10 cellular contexts compared by ENCODE assay signal in the genomic region with DNA sequence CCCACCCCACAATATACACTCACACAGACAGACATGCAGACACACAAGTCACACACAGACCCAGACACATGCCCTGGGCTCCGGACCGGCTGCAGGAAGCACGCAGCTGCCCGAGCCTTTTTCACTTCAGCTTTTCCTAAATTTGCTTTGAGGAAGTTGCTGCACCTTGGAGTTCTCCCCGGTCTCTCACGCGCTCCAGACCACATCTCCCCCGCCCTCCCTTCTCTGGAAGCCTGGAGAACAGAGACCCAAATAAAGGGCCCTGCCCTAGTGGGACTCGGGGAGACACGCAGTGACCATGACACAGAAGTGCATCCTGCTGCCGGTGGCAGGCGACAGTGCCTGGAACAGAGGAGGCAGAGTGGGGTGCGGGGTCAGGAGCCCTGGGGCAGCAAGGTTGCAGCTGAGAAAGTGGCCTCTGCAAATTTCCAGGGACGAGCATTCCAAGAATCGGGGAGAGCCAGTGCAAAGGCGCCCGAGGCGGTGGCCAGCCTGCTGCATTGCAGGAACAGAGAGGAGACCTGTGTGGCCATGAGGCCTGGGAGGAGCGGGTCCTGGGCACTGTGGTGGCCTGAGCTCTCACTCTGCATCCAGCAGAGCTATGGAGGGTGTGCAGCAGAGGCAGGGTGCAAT. TPM values are rescaled to one million over a fixed set of nuclear protein-coding genes. Genes with fewer than 3 reads are reported as not detected.
DNase-seq lines count a peak whose midpoint lies in the region; ATAC-seq and TF ChIP-seq lines count a peak whose summit lies in the region.
"Had no signal": no experiment of that assay in that cellular context is flagged by ENCODE, and none has a peak within 500 bp of the region (broad histone marks: within the 10 kb centered on the region; RNA-seq: fewer than 3 reads in every experiment).

No MANE protein-coding gene starts in this region.

- intact Hi-C loops in sciatic nerve (cut with DNase I): no loop called here

- 0 out of 3 replicates have a peak, but pooled peaks have one; percentile 21 for TF ChIP-seq CTCF in GM12872 (IDR thresholded peaks at IDR 0.05; ENCODE audit: insufficient read depth, low read depth, low read length)

- DNase-seq in SKM-1 (lab: John Stamatoyannopoulos, UW; ENCODE audit: unreplicated experiment) (peak; percentile 45), hepatic stellate cell (ENCODE audit: low spot score) (peak; percentile 37), sciatic nerve (ENCODE audit: low spot score) (no peak), DMS153 (lab: John Stamatoyannopoulos, UW) (no peak)
- no peak for DNase-seq in stimulated activated naive CD4-positive, alpha-beta T cell (lab: John Stamatoyannopoulos, UW)
- DNase-seq: activated CD8-positive, alpha-beta memory T cell treated with anti-CD3 and anti-CD28 coated beads, Interleukin-2, amount 50 U/mL, for 48 hours; NCI-H1930 had no signal

- ATAC-seq in sciatic nerve (peak; percentile 73), GM19351 (IDR thresholded peaks at IDR 0.05; ENCODE audit: unreplicated experiment) (no peak), HG02840 (IDR thresholded peaks at IDR 0.05; ENCODE audit: low FRiP score, unreplicated experiment) (no peak)

RNA-seq across cellular contexts. Expression of gene RPL3, which starts 19.1 kb away (rescaled TPM):
- total RNA-seq in sciatic nerve: 1,341 TPM

RNA-seq across cellular contexts. Expression of gene SYNGR1, which starts 49.5 kb away (rescaled TPM):
- 52.9 TPM for total RNA-seq in sciatic nerve

RNA-seq across cellular contexts. Expression of gene PDGFB, which starts 55.5 kb away (rescaled TPM):
- total RNA-seq in sciatic nerve: 24.2 TPM

Comparison
In these comparisons a context has a peak if more than half of its experiments do, and no peak if none do; other contexts are left out.
1. DNase-seq: peak in SKM-1 (single experiment) and hepatic stellate cell (single experiment); none in sciatic nerve (single experiment), DMS153 (single experiment) and stimulated activated naive CD4-positive, alpha-beta T cell (0 of 6).